In the genomic region with DNA sequence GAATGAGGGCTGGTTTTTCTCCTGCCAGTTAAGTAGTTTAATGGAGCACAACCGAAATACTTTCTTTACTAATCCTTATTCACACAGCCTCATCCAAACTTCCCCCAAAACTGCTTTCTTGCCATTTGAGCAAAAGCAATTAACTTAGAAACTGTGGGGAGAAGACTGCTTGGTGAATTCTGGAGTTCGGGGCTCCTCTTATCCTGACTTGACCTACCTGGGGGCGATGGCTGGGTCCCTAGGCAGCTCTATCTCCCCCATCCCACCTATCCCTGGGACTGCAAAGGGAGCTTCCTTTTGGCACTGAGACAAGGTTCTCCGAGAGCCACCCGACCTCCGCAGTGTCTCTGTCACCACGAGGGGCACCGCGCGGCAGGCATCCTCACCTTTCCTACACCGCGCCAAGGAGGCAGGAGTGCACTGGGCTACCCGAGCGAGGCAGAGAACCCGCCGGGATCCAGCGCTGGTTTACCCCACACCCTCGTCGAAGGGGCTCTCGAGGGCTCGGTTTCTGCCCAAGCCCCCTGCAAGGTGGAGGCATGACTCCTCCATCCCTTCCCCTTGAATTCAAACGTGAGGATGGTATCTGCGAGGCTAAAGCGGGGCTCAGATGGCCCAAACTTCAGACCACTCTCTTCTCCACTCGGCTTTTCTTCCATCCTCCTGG, we compare ENCODE assay signal across 1 cellular context.
TF ChIP-seq lines count a peak whose summit lies in the region.

No MANE protein-coding gene starts in this region.

TF ChIP-seq in HepG2, 621 proteins besides CTCF, POLR2A, EP300 and RAD21 (continued from another document and continues in another):
- TF ChIP-seq TAF15 (IDR thresholded peaks at IDR 0.05; ENCODE audit: low read depth, low read length, poor library complexity, severe bottlenecking) (no peak), CAMTA2 (CRISPR knock-in tag; IDR thresholded peaks at IDR 0.05; ENCODE audit: borderline replicate concordance) (0 out of 2 replicates have a peak, but pooled peaks have one; percentile 39), ZSCAN30 (CRISPR knock-in tag; IDR thresholded peaks at IDR 0.05) (0 out of 2 replicates have a peak, but pooled peaks have one; percentile 19), KAT2B (IDR thresholded peaks at IDR 0.05; ENCODE audit: borderline replicate concordance, low read depth, low read length) (no peak), ZNF720 (CRISPR knock-in tag; IDR thresholded peaks at IDR 0.05) (no peak), AGO2 (optimal IDR thresholded peaks at IDR 0.05; ENCODE audit: low read depth, low read length) (peak; percentile 66), PPARG (CRISPR knock-in tag; conservative IDR thresholded peaks at IDR 0.05) (no peak), TCF12 (IDR thresholded peaks at IDR 0.05) (no peak), TCF12 (CRISPR knock-in tag; IDR thresholded peaks at IDR 0.05) (peak; percentile 51; the same call in 1 of the 2 replicates), ZNF776 (CRISPR knock-in tag; IDR thresholded peaks at IDR 0.05) (no peak; the same call in 1 of the 2 replicates), MTF1 (CRISPR knock-in tag; IDR thresholded peaks at IDR 0.05) (no peak), MIXL1 (CRISPR knock-in tag; IDR thresholded peaks at IDR 0.05) (no peak), ZNF563 (CRISPR knock-in tag; IDR thresholded peaks at IDR 0.05) (peak; percentile 30; the same call in 1 of the 2 replicates), HNRNPK (IDR thresholded peaks at IDR 0.05; ENCODE audit: low read depth, low read length, poor library complexity, severe bottlenecking) (no peak), ZNF329 (CRISPR knock-in tag; IDR thresholded peaks at IDR 0.05; ENCODE audit: low read depth) (no peak), ZNF274 (CRISPR knock-in tag; IDR thresholded peaks at IDR 0.05) (no peak), PHB2 (IDR thresholded peaks at IDR 0.05; ENCODE audit: partially characterized antibody) (no peak), ZNF10 (CRISPR knock-in tag; IDR thresholded peaks at IDR 0.05; ENCODE audit: borderline replicate concordance, low read depth) (no peak), ZNF768 (CRISPR knock-in tag; IDR thresholded peaks at IDR 0.05) (0 out of 2 replicates have a peak, but pooled peaks have one; percentile 0), ZNF333 (CRISPR knock-in tag; IDR thresholded peaks at IDR 0.05; ENCODE audit: borderline replicate concordance) (peak; percentile 87; the same call in 1 of the 2 replicates), SIX4 (CRISPR knock-in tag; IDR thresholded peaks at IDR 0.05) (no peak), ZNF709 (CRISPR knock-in tag; IDR thresholded peaks at IDR 0.05) (peak; percentile 48; the same call in 1 of the 2 replicates), ZBTB7A (CRISPR knock-in tag; IDR thresholded peaks at IDR 0.05) (no peak), RXRB (CRISPR knock-in tag; IDR thresholded peaks at IDR 0.05; ENCODE audit: borderline replicate concordance) (peak; percentile 46; the same call in 1 of the 2 replicates), FOSL1 (CRISPR knock-in tag; IDR thresholded peaks at IDR 0.05; ENCODE audit: borderline replicate concordance) (no peak), ZNF883 (CRISPR knock-in tag; IDR thresholded peaks at IDR 0.05; ENCODE audit: not compliant biosample characterization) (peak; percentile 64), MED13 (CRISPR knock-in tag; IDR thresholded peaks at IDR 0.05) (no peak), ZNF343 (CRISPR knock-in tag; IDR thresholded peaks at IDR 0.05) (no peak; the same call in 1 of the 2 replicates), ZNF75D (CRISPR knock-in tag; IDR thresholded peaks at IDR 0.05; ENCODE audit: borderline replicate concordance) (no peak), ZNF136 (CRISPR knock-in tag; IDR thresholded peaks at IDR 0.05; ENCODE audit: low read depth) (no peak), EEA1 (CRISPR knock-in tag; IDR thresholded peaks at IDR 0.05; ENCODE audit: borderline replicate concordance) (no peak), ZNF598 (CRISPR knock-in tag; IDR thresholded peaks at IDR 0.05; ENCODE audit: borderline replicate concordance) (0 out of 2 replicates have a peak, but pooled peaks have one; percentile 71), ZSCAN31 (CRISPR knock-in tag; IDR thresholded peaks at IDR 0.05; ENCODE audit: low read depth) (0 out of 2 replicates have a peak, but pooled peaks have one; percentile 43), CHCHD3 (CRISPR knock-in tag; IDR thresholded peaks at IDR 0.05) (no peak), RFXAP (CRISPR knock-in tag; IDR thresholded peaks at IDR 0.05; ENCODE audit: borderline replicate concordance) (no peak), HNF4G (IDR thresholded peaks at IDR 0.05; ENCODE audit: borderline replicate concordance, low read depth, low read length) (no peak), HNF4G (CRISPR knock-in tag; IDR thresholded peaks at IDR 0.05; ENCODE audit: borderline replicate concordance, low read depth) (no peak), ARID3A (IDR thresholded peaks at IDR 0.05; ENCODE audit: low read depth, low read length) (no peak), NFIB (CRISPR knock-in tag; IDR thresholded peaks at IDR 0.05; ENCODE audit: borderline replicate concordance) (no peak), ZNF772 (CRISPR knock-in tag; IDR thresholded peaks at IDR 0.05) (0 out of 2 replicates have a peak, but pooled peaks have one; percentile 60), ZNF704 (CRISPR knock-in tag; IDR thresholded peaks at IDR 0.05; ENCODE audit: borderline replicate concordance) (peak; percentile 54; the same call in 1 of the 2 replicates), MED8 (CRISPR knock-in tag; IDR thresholded peaks at IDR 0.05; ENCODE audit: insufficient replicate concordance) (no peak), EED (CRISPR knock-in tag; IDR thresholded peaks at IDR 0.05) (no peak), SNAI1 (CRISPR knock-in tag; IDR thresholded peaks at IDR 0.05; ENCODE audit: borderline replicate concordance) (0 out of 2 replicates have a peak, but pooled peaks have one; percentile 22), NFYB (CRISPR knock-in tag; IDR thresholded peaks at IDR 0.05) (no peak), LBX2 (CRISPR knock-in tag; IDR thresholded peaks at IDR 0.05; ENCODE audit: borderline replicate concordance) (no peak), ZBTB7B (CRISPR knock-in tag; IDR thresholded peaks at IDR 0.05) (no peak), KLF15 (CRISPR knock-in tag; IDR thresholded peaks at IDR 0.05; ENCODE audit: borderline replicate concordance) (0 out of 2 replicates have a peak, but pooled peaks have one; percentile 0), HOXA7 (CRISPR knock-in tag; IDR thresholded peaks at IDR 0.05) (no peak), ZUFSP (CRISPR knock-in tag; IDR thresholded peaks at IDR 0.05; ENCODE audit: borderline replicate concordance) (no peak), ZNF607 (CRISPR knock-in tag; IDR thresholded peaks at IDR 0.05; ENCODE audit: borderline replicate concordance) (no peak), ZMYM4 (CRISPR knock-in tag; IDR thresholded peaks at IDR 0.05) (no peak), ZFX (CRISPR knock-in tag; IDR thresholded peaks at IDR 0.05; ENCODE audit: low read depth) (no peak), ZNF367 (CRISPR knock-in tag; IDR thresholded peaks at IDR 0.05; ENCODE audit: borderline replicate concordance) (no peak), ZNF878 (CRISPR knock-in tag; IDR thresholded peaks at IDR 0.05) (0 out of 2 replicates have a peak, but pooled peaks have one; percentile 17)
- TF ChIP-seq, protein P1, sequence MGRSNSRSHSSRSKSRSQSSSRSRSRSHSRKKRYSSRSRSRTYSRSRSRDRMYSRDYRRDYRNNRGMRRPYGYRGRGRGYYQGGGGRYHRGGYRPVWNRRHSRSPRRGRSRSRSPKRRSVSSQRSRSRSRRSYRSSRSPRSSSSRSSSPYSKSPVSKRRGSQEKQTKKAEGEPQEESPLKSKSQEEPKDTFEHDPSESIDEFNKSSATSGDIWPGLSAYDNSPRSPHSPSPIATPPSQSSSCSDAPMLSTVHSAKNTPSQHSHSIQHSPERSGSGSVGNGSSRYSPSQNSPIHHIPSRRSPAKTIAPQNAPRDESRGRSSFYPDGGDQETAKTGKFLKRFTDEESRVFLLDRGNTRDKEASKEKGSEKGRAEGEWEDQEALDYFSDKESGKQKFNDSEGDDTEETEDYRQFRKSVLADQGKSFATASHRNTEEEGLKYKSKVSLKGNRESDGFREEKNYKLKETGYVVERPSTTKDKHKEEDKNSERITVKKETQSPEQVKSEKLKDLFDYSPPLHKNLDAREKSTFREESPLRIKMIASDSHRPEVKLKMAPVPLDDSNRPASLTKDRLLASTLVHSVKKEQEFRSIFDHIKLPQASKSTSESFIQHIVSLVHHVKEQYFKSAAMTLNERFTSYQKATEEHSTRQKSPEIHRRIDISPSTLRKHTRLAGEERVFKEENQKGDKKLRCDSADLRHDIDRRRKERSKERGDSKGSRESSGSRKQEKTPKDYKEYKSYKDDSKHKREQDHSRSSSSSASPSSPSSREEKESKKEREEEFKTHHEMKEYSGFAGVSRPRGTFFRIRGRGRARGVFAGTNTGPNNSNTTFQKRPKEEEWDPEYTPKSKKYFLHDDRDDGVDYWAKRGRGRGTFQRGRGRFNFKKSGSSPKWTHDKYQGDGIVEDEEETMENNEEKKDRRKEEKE (IDR thresholded peaks at IDR 0.05) = no peak
- TF ChIP-seq, protein P2, sequence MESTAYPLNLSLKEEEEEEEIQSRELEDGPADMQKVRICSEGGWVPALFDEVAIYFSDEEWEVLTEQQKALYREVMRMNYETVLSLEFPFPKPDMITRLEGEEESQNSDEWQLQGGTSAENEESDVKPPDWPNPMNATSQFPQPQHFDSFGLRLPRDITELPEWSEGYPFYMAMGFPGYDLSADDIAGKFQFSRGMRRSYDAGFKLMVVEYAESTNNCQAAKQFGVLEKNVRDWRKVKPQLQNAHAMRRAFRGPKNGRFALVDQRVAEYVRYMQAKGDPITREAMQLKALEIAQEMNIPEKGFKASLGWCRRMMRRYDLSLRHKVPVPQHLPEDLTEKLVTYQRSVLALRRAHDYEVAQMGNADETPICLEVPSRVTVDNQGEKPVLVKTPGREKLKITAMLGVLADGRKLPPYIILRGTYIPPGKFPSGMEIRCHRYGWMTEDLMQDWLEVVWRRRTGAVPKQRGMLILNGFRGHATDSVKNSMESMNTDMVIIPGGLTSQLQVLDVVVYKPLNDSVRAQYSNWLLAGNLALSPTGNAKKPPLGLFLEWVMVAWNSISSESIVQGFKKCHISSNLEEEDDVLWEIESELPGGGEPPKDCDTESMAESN (CRISPR knock-in tag; conservative IDR thresholded peaks at IDR 0.05) = no peak
- TF ChIP-seq, protein P3, sequence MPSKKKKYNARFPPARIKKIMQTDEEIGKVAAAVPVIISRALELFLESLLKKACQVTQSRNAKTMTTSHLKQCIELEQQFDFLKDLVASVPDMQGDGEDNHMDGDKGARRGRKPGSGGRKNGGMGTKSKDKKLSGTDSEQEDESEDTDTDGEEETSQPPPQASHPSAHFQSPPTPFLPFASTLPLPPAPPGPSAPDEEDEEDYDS (CRISPR knock-in tag; IDR thresholded peaks at IDR 0.05) = no peak
- TF ChIP-seq, protein P4, sequence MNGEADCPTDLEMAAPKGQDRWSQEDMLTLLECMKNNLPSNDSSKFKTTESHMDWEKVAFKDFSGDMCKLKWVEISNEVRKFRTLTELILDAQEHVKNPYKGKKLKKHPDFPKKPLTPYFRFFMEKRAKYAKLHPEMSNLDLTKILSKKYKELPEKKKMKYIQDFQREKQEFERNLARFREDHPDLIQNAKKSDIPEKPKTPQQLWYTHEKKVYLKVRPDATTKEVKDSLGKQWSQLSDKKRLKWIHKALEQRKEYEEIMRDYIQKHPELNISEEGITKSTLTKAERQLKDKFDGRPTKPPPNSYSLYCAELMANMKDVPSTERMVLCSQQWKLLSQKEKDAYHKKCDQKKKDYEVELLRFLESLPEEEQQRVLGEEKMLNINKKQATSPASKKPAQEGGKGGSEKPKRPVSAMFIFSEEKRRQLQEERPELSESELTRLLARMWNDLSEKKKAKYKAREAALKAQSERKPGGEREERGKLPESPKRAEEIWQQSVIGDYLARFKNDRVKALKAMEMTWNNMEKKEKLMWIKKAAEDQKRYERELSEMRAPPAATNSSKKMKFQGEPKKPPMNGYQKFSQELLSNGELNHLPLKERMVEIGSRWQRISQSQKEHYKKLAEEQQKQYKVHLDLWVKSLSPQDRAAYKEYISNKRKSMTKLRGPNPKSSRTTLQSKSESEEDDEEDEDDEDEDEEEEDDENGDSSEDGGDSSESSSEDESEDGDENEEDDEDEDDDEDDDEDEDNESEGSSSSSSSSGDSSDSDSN (CRISPR knock-in tag; IDR thresholded peaks at IDR 0.05) = peak; percentile 66; the same call in 1 of the 2 replicates
- TF ChIP-seq, protein P5, sequence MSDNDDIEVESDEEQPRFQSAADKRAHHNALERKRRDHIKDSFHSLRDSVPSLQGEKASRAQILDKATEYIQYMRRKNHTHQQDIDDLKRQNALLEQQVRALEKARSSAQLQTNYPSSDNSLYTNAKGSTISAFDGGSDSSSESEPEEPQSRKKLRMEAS (IDR thresholded peaks at IDR 0.05) = no peak; the same call in 1 of the 2 replicates
